In the genomic region with DNA sequence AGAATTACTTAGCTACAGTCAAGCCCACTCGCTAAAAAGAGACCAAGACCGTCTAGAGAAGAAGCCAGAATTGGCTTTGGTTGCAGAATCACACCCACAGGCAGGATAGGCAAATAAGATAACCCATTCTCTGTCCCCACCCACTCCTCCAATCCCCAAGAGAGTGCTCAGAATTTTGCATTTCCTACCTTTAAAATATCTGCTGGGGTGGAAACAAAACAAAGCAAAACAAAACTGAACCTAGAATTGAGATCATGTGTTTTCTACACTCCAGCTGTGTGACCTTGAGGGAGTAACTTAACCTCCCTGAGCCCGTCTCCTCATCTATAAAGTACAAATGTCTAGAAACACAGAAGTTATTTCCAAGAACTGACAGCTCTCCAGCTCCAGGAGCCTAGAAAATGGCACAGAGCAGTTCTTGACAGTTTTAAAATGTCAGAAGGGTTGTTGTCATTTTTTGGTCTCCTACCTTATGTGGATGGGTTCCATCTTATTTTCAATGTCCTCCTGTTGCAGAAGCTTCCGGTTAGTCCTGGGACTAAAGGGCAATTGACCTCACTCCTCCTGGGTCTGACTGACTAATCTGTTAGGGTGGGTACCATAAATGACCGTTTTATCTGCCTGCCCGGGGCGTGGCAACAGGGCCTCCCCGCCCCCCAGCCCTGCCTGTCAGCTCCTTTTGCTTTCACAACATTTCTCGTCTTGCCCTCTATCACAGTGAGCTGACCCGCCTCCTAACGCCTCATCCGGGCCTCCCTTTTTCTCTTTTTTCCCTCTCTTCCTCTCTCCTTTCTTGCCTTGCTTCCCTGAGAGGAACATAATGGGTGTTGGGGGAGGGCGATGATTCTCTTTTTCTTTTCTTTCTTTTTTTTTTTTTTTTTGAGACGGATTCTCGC, we compare ENCODE assay signal across 7 cellular contexts.
DNase-seq lines count a peak whose midpoint lies in the region; ATAC-seq and TF ChIP-seq lines count a peak whose summit lies in the region.

No MANE protein-coding gene starts in this region.

- no peak overlapping the region for H2AFZ ChIP-seq in GM23338

- ATAC-seq in GM18867 (IDR thresholded peaks at IDR 0.05; ENCODE audit: unreplicated experiment), result peak; percentile 88
- ATAC-seq in GM23338, result peak; percentile 56
- ATAC-seq in effector memory CD8-positive, alpha-beta T cell (replicated peaks), result peak; percentile 31

- H3K27me3 Mint-ChIP-seq in GM23338 (ENCODE audit: insufficient read depth, low read depth, poor library complexity), result peaks cover 19% of the 10 kb centered on the region
- peaks cover 6 to 22% of the 10 kb centered on the region in 2 donors for H3K27me3 Mint-ChIP-seq in effector memory CD8-positive, alpha-beta T cell

- peaks cover 66% of the 10 kb centered on the region for H3K79me2 ChIP-seq in GM23338 (replicated peaks; ENCODE audit: insufficient read depth)

- H3K27ac Mint-ChIP-seq in GM23338, result no peak overlapping the region
- no peak overlapping the region for H3K27ac Mint-ChIP-seq in effector memory CD8-positive, alpha-beta T cell

- WGBS in prostate gland, result 64% methylated on average over 15 of the region's 15 CpGs

- peaks cover 14% of the 10 kb centered on the region for H4K20me1 ChIP-seq in GM23338 (replicated peaks; ENCODE audit: insufficient read depth)

- H3K27me3 ChIP-seq in GM23338 (ENCODE audit: insufficient read depth) (no peaks in the 10 kb centered on the region), prostate gland (replicated peaks; ENCODE audit: insufficient read depth) (no peaks in the 10 kb centered on the region)

- H3K4me2 ChIP-seq in GM23338, result peak overlapping the region; percentile 17

- no peaks in the 10 kb centered on the region for H3K9me3 ChIP-seq in prostate gland

- 0 out of 2 replicates have a peak, but pooled peaks cover 2% of the 10 kb centered on the region for H3F3A ChIP-seq in GM23338 (replicated peaks; ENCODE audit: low read depth)

- TF ChIP-seq CTCF in GM23338 (conservative IDR thresholded peaks at IDR 0.05; ENCODE audit: low read depth in 2 of 2) (no peak), prostate gland (IDR thresholded peaks at IDR 0.05) (no peak)

- TF ChIP-seq POLR2A in prostate gland (IDR thresholded peaks at IDR 0.05), result no peak

- intact Hi-C loops in prostate gland (cut with DNase I), result no loop called here

- peak; percentile 54 for DNase-seq in GM23338 (ENCODE audit: low spot score)
- DNase-seq in LoVo (ENCODE audit: low spot score), result peak; percentile 86
- no peak for DNase-seq in effector memory CD8-positive, alpha-beta T cell
- DNase-seq in prostate gland (ENCODE audit: low spot score), result no peak
- no peak for DNase-seq in activated CD8-positive, alpha-beta memory T cell treated with anti-CD3 and anti-CD28 coated beads, Interleukin-2, amount 50 U/mL, for 48 hours
- no peak for DNase-seq in nucleus accumbens (lab: John Stamatoyannopoulos, UW)

- H3K4me3 Mint-ChIP-seq in GM23338, result no peak overlapping the region; the same call in 2 of the 3 replicates
- no peak overlapping the region for H3K4me3 Mint-ChIP-seq in effector memory CD8-positive, alpha-beta T cell

- peaks cover 38% of the 10 kb centered on the region for H3K4me1 Mint-ChIP-seq in GM23338
- no peaks in the 10 kb centered on the region for H3K4me1 Mint-ChIP-seq in effector memory CD8-positive, alpha-beta T cell (ENCODE audit: low read depth in 2 of 2)

- H3K4me3 ChIP-seq in GM23338, result no peak overlapping the region
- H3K4me3 ChIP-seq in prostate gland, result peak overlapping the region in 1 of 2 donors; percentile 40

- H3K27ac ChIP-seq in GM23338 (ENCODE audit: low read depth) (peak overlapping the region; percentile 86), prostate gland (peak overlapping the region; percentile 43 to 76)

- H3K9me3 Mint-ChIP-seq in GM23338, result no peaks in the 10 kb centered on the region
- H3K9me3 Mint-ChIP-seq in effector memory CD8-positive, alpha-beta T cell, result no peaks in the 10 kb centered on the region

- H3K36me3 ChIP-seq in GM23338 (ENCODE audit: insufficient read depth) (no peaks in the 10 kb centered on the region), prostate gland (no peaks in the 10 kb centered on the region)

- H3K36me3 Mint-ChIP-seq in GM23338 (ENCODE audit: low read depth), result peaks cover 16% of the 10 kb centered on the region; the same call in 2 of the 3 replicates
- no peaks in the 10 kb centered on the region for H3K36me3 Mint-ChIP-seq in effector memory CD8-positive, alpha-beta T cell (ENCODE audit: insufficient read depth)

- H3K4me1 ChIP-seq in GM23338 (ENCODE audit: insufficient read depth), result peaks cover 50% of the 10 kb centered on the region
- H3K4me1 ChIP-seq in prostate gland (replicated peaks), result no peaks in the 10 kb centered on the region

- no peaks in the 10 kb centered on the region for H3K9me2 ChIP-seq in GM23338 (ENCODE audit: insufficient read depth)

TF ChIP-seq in GM23338, 12 proteins besides CTCF, POLR2A, EP300 and RAD21 (continues in another document):
- no peak for TF ChIP-seq JUNB (IDR thresholded peaks at IDR 0.05; ENCODE audit: unreplicated experiment)
- no peak for TF ChIP-seq STAT1 (IDR thresholded peaks at IDR 0.05; ENCODE audit: unreplicated experiment)
- TF ChIP-seq, protein P1, sequence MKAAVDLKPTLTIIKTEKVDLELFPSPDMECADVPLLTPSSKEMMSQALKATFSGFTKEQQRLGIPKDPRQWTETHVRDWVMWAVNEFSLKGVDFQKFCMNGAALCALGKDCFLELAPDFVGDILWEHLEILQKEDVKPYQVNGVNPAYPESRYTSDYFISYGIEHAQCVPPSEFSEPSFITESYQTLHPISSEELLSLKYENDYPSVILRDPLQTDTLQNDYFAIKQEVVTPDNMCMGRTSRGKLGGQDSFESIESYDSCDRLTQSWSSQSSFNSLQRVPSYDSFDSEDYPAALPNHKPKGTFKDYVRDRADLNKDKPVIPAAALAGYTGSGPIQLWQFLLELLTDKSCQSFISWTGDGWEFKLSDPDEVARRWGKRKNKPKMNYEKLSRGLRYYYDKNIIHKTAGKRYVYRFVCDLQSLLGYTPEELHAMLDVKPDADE (IDR thresholded peaks at IDR 0.05), result no peak
- no peak for TF ChIP-seq CREB1 (CRISPR knock-in tag; IDR thresholded peaks at IDR 0.05; ENCODE audit: low read depth)
- no peak for TF ChIP-seq EZH2phosphoT487 (IDR thresholded peaks at IDR 0.05; ENCODE audit: unreplicated experiment)
- TF ChIP-seq ZNF114 (CRISPR knock-in tag; IDR thresholded peaks at IDR 0.05), result no peak
- no peak for TF ChIP-seq EZH2 (IDR thresholded peaks at IDR 0.05; ENCODE audit: low read depth, unreplicated experiment)
- TF ChIP-seq, protein P2, sequence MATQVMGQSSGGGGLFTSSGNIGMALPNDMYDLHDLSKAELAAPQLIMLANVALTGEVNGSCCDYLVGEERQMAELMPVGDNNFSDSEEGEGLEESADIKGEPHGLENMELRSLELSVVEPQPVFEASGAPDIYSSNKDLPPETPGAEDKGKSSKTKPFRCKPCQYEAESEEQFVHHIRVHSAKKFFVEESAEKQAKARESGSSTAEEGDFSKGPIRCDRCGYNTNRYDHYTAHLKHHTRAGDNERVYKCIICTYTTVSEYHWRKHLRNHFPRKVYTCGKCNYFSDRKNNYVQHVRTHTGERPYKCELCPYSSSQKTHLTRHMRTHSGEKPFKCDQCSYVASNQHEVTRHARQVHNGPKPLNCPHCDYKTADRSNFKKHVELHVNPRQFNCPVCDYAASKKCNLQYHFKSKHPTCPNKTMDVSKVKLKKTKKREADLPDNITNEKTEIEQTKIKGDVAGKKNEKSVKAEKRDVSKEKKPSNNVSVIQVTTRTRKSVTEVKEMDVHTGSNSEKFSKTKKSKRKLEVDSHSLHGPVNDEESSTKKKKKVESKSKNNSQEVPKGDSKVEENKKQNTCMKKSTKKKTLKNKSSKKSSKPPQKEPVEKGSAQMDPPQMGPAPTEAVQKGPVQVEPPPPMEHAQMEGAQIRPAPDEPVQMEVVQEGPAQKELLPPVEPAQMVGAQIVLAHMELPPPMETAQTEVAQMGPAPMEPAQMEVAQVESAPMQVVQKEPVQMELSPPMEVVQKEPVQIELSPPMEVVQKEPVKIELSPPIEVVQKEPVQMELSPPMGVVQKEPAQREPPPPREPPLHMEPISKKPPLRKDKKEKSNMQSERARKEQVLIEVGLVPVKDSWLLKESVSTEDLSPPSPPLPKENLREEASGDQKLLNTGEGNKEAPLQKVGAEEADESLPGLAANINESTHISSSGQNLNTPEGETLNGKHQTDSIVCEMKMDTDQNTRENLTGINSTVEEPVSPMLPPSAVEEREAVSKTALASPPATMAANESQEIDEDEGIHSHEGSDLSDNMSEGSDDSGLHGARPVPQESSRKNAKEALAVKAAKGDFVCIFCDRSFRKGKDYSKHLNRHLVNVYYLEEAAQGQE (IDR thresholded peaks at IDR 0.05; ENCODE audit: unreplicated experiment), result no peak
- no peak for TF ChIP-seq ZNF331 (CRISPR knock-in tag; IDR thresholded peaks at IDR 0.05; ENCODE audit: low read depth)
- TF ChIP-seq POLR2AphosphoS5 (IDR thresholded peaks at IDR 0.05; ENCODE audit: low read depth), result no peak
- TF ChIP-seq NANOG (IDR thresholded peaks at IDR 0.05; ENCODE audit: borderline replicate concordance), result no peak

Comparison
In these comparisons a context has a peak if more than half of its experiments do, and no peak if none do; other contexts are left out.
1. ATAC-seq: peak in every context shown above with its lines; median percentile 88 in GM18867; 56 in GM23338; 31 in effector memory CD8-positive, alpha-beta T cell.
2. DNase-seq: peak in GM23338 (single experiment) and LoVo (single experiment); none in effector memory CD8-positive, alpha-beta T cell (0 of 3), prostate gland (single experiment), activated CD8-positive, alpha-beta memory T cell treated with anti-CD3 and anti-CD28 coated beads, Interleukin-2, amount 50 U/mL, for 48 hours (single experiment) and nucleus accumbens (0 of 56).